In the genomic region with DNA sequence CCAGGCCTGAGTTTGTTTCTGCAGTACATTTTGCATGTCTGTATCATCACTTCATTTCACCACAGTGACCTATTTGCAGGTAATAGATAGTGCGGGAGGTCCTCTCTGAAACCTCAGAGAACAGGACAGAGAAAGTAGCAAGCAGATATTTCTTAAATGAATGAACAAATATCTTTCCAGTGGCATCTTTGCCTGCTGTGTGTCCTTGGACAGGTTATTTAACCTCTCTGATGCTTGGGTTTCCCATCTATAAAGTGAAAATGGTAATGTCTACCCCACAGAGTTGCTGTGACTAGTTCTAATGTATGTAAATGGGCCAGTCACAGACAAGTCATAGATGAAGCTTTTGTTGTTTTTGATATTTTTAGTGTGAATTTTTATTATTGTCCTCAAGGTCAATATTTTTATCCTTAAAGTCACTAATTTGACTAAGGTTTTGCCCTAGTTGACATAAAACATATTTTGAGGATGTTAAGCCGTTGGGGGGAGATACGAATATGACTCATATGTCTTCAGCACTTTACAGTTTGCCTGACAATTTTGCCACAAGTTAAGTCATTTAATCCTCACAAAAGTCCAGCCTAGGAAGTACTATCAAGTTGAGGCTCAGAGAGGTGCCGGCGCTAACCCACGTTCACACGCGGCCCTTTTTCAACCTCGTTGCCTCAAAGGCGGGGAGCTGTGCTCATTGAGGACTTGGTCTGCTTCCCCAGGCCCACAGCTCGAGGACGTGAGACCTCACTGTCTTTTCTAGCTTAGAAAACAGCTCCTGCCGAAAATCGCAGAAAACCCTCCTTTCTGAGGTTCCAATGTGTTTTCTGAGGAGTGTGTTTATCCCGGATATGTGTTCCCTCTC, we compare ENCODE assay signal across 23 cellular contexts.
DNase-seq lines count a peak whose midpoint lies in the region; ATAC-seq and TF ChIP-seq lines count a peak whose summit lies in the region.
"Had no signal": no experiment of that assay in that cellular context is flagged by ENCODE, and none has a peak within 500 bp of the region (broad histone marks: within the 10 kb centered on the region; RNA-seq: fewer than 3 reads in every experiment).

No MANE protein-coding gene starts in this region.

- H3K79me1 ChIP-seq in mesenchymal stem cell (replicated peaks; ENCODE audit: low read length, poor library complexity, severe bottlenecking), result no peaks in the 10 kb centered on the region

- H2BK15ac ChIP-seq in mesenchymal stem cell (ENCODE audit: low read depth, poor library complexity, severe bottlenecking), result peak overlapping the region; percentile 6

- peak overlapping the region in 1 of 2 experiments; percentile 6 for H3K4ac ChIP-seq in mesenchymal stem cell (ENCODE audit: low read depth in 1 of 2, low read length in 2 of 2)

- H3K27ac Mint-ChIP-seq in WTC11, result peak overlapping the region; percentile 98
- H3K27ac Mint-ChIP-seq: activated B cell treated with CpG ODN at 0.5 μM for 24 hours; activated CD4-positive, alpha-beta memory T cell treated with anti-CD3 and anti-CD28 coated beads, Interleukin-2, amount 10 ng/mL, durations not matched to agents 7 days and 5 days; CD8-positive, alpha-beta T cell; stimulated activated naive B cell treated with anti-CD40 and anti-IgM and Interleukin-4, amounts not matched to agents 10 μg/mL and 1 μg/mL and 100 μg/mL, for 72 hours; T-helper 1 cell treated with Interleukin-12 subunit alpha and Interleukin-12 subunit beta and Interleukin-4 antibody, amounts not matched to agents 30 μg/mL and 1 μg/mL, for 36 hours had no signal

- H3K23ac ChIP-seq in mesenchymal stem cell (ENCODE audit: low read length in 2 of 2), result no peak overlapping the region

- peak overlapping the region; percentile 64 for H3K4me3 Mint-ChIP-seq in WTC11
- H3K4me3 Mint-ChIP-seq: activated B cell treated with CpG ODN at 0.5 μM for 24 hours; activated CD4-positive, alpha-beta memory T cell treated with anti-CD3 and anti-CD28 coated beads, Interleukin-2, amount 10 ng/mL, durations not matched to agents 7 days and 5 days; CD8-positive, alpha-beta T cell; stimulated activated naive B cell treated with anti-CD40 and anti-IgM and Interleukin-4, amounts not matched to agents 10 μg/mL and 1 μg/mL and 100 μg/mL, for 72 hours; T-helper 1 cell treated with Interleukin-12 subunit alpha and Interleukin-12 subunit beta and Interleukin-4 antibody, amounts not matched to agents 30 μg/mL and 1 μg/mL, for 36 hours had no signal

- H3K36me3 ChIP-seq in HUES6 (ENCODE audit: control insufficient read depth, insufficient read depth, low read length), result no peaks in the 10 kb centered on the region
- no peaks in the 10 kb centered on the region for H3K36me3 ChIP-seq in mesenchymal stem cell (ENCODE audit: control insufficient read depth in 1 of 2, insufficient read depth in 2 of 2, low read depth in 1 of 2, low read length in 2 of 2)
- H3K36me3 ChIP-seq in PC-3 (ENCODE audit: low read depth, low read length), result no peaks in the 10 kb centered on the region
- H3K36me3 ChIP-seq: heart left ventricle, SJCRH30, thyroid gland had no signal

- no peak overlapping the region for H2BK120ac ChIP-seq in mesenchymal stem cell (ENCODE audit: low read depth, low read length)

- H2BK5ac ChIP-seq in mesenchymal stem cell (ENCODE audit: low read depth, low read length, poor library complexity, severe bottlenecking), result no peak overlapping the region

- H3K27me3 Mint-ChIP-seq in WTC11 (ENCODE audit: low read depth), result no peaks in the 10 kb centered on the region
- H3K27me3 Mint-ChIP-seq: activated B cell treated with CpG ODN at 0.5 μM for 24 hours; activated CD4-positive, alpha-beta memory T cell treated with anti-CD3 and anti-CD28 coated beads, Interleukin-2, amount 10 ng/mL, durations not matched to agents 7 days and 5 days; stimulated activated naive B cell treated with anti-CD40 and anti-IgM and Interleukin-4, amounts not matched to agents 10 μg/mL and 1 μg/mL and 100 μg/mL, for 72 hours had no signal

- H3F3A ChIP-seq in PC-3 (ENCODE audit: low read length, unreplicated experiment), result no peaks in the 10 kb centered on the region

- peak overlapping the region; percentile 64 for H4K8ac ChIP-seq in mesenchymal stem cell (ENCODE audit: low read length)

- H3K27ac ChIP-seq in HUES6 (ENCODE audit: low read depth, low read length) (peak overlapping the region; percentile 94; the same call in 1 of the 2 replicates), mesenchymal stem cell (ENCODE audit: low read length, poor library complexity, severe bottlenecking) (no peak overlapping the region), substantia nigra (ENCODE audit: low read depth, low read length, poor library complexity, severe bottlenecking) (no peak overlapping the region), PC-3 (ENCODE audit: low read length) (no peak overlapping the region)
- H3K27ac ChIP-seq: heart left ventricle, PC-9, SJCRH30, thyroid gland had no signal

- ATAC-seq in WTC11, result no peak
- no peak for ATAC-seq in PC-3
- ATAC-seq: CD8-positive, alpha-beta T cell; heart left ventricle; stimulated activated naive B cell treated with anti-CD40 and anti-IgM and Interleukin-4, amounts not matched to agents 10 μg/mL and 1 μg/mL and 100 μg/mL, for 72 hours had no signal

- H3K27me3 ChIP-seq in HUES6 (ENCODE audit: control insufficient read depth, insufficient read depth, low read length) (no peaks in the 10 kb centered on the region), mesenchymal stem cell (ENCODE audit: control insufficient read depth in 1 of 2, insufficient read depth in 1 of 2, low read length in 2 of 2) (no peaks in the 10 kb centered on the region), PC-3 (ENCODE audit: low read length) (no peaks in the 10 kb centered on the region)
- H3K27me3 ChIP-seq: SJCRH30, thyroid gland had no signal

- peak overlapping the region; percentile 13 to 65 for H3K18ac ChIP-seq in mesenchymal stem cell (ENCODE audit: low read depth in 1 of 2, low read length in 2 of 2)

- H4K20me1 ChIP-seq in PC-3 (ENCODE audit: low read length), result no peaks in the 10 kb centered on the region

- H2AK5ac ChIP-seq in mesenchymal stem cell (ENCODE audit: low read length, severe bottlenecking), result no peak overlapping the region

- DNase-seq in EH (ENCODE audit: low read depth), result peak; percentile 36
- no peak for DNase-seq in WTC11 (ENCODE audit: low spot score)
- DNase-seq in mesenchymal stem cell, result peak; percentile 32
- no peak for DNase-seq in NCI-H1105 (lab: John Stamatoyannopoulos, UW)
- DNase-seq in DMS79 treated with DMSO at 0.1 percent for 48 hours (lab: John Stamatoyannopoulos, UW), result no peak
- DNase-seq in substantia nigra (lab: John Stamatoyannopoulos, UW), result no peak
- DNase-seq in PC-3, result no peak
- DNase-seq: activated B cell treated with CpG ODN at 0.5 μM for 24 hours; activated CD4-positive, alpha-beta memory T cell treated with anti-CD3 and anti-CD28 coated beads, Interleukin-2, amount 10 ng/mL, durations not matched to agents 7 days and 5 days; activated naive CD4-positive, alpha-beta T cell treated with Interleukin-2 at 50 U/mL for 16 hours; activated T-cell treated with anti-CD3 and anti-CD28 coated beads, Interleukin-2, amount 50 U/mL, for 1 hour; anterior cingulate cortex; CD8-positive, alpha-beta T cell; DND-41; NCI-H1092 treated with DMSO at 0.1 percent for 48 hours; NCI-H526 treated with DMSO at 0.1 percent for 48 hours; PC-9; SJCRH30; stimulated activated naive B cell treated with anti-CD40 and anti-IgM and Interleukin-4, amounts not matched to agents 10 μg/mL and 1 μg/mL and 100 μg/mL, for 72 hours had no signal

- TF ChIP-seq CTCF in WTC11 (IDR thresholded peaks at IDR 0.05) (no peak), PC-3 (conservative IDR thresholded peaks at IDR 0.05; ENCODE audit: low read depth, low read length) (no peak)

- H3K4me1 Mint-ChIP-seq in WTC11, result peaks cover 74% of the 10 kb centered on the region
- H3K4me1 Mint-ChIP-seq: activated B cell treated with CpG ODN at 0.5 μM for 24 hours; activated CD4-positive, alpha-beta memory T cell treated with anti-CD3 and anti-CD28 coated beads, Interleukin-2, amount 10 ng/mL, durations not matched to agents 7 days and 5 days had no signal

- no peaks in the 10 kb centered on the region for H3K9me3 Mint-ChIP-seq in WTC11
- H3K9me3 Mint-ChIP-seq: activated B cell treated with CpG ODN at 0.5 μM for 24 hours; activated CD4-positive, alpha-beta memory T cell treated with anti-CD3 and anti-CD28 coated beads, Interleukin-2, amount 10 ng/mL, durations not matched to agents 7 days and 5 days; CD8-positive, alpha-beta T cell; stimulated activated naive B cell treated with anti-CD40 and anti-IgM and Interleukin-4, amounts not matched to agents 10 μg/mL and 1 μg/mL and 100 μg/mL, for 72 hours; T-helper 1 cell treated with Interleukin-12 subunit alpha and Interleukin-12 subunit beta and Interleukin-4 antibody, amounts not matched to agents 30 μg/mL and 1 μg/mL, for 36 hours had no signal

- POLR2A ChIA-PET in WTC11 (lab: Charles Lee), result interaction anchor here (1.2 to 1.3 kb wide), 3 partner anchors 27 to 94 kb away, joined by 3 to 5 read pairs (median 3); no protein-coding TSS in a partner anchor
- POLR2A ChIA-PET in PC-3 (lab: Charles Lee; ENCODE audit: unreplicated experiment), result no interaction called here

- peak overlapping the region in 1 of 2 experiments; percentile 73 for H3K14ac ChIP-seq in mesenchymal stem cell (ENCODE audit: low read length in 2 of 2)

- H2BK12ac ChIP-seq in mesenchymal stem cell (ENCODE audit: low read length in 2 of 2), result peak overlapping the region in 1 of 2 experiments; percentile 79

- 64% methylated on average over 14 of the region's 15 CpGs for WGBS in mesenchymal stem cell

- H3K79me2 ChIP-seq in PC-3 (ENCODE audit: low read length), result no peaks in the 10 kb centered on the region

- peak overlapping the region; percentile 47 for H3K4me3 ChIP-seq in HUES6 (ENCODE audit: low read depth, low read length)
- H3K4me3 ChIP-seq in mesenchymal stem cell (ENCODE audit: insufficient read depth in 1 of 2, low read depth in 1 of 2, low read length in 2 of 2), result no peak overlapping the region
- H3K4me3 ChIP-seq in PC-3 (ENCODE audit: low read length), result no peak overlapping the region
- H3K4me3 ChIP-seq: heart left ventricle, PC-9, SJCRH30, thyroid gland had no signal

- H3K9me3 ChIP-seq in HUES6 (ENCODE audit: control insufficient read depth, insufficient read depth, low read depth, low read length) (no peaks in the 10 kb centered on the region), mesenchymal stem cell (ENCODE audit: control insufficient read depth, low read length) (no peaks in the 10 kb centered on the region), PC-3 (ENCODE audit: low read length) (no peaks in the 10 kb centered on the region)
- H3K9me3 ChIP-seq: heart left ventricle, SJCRH30, thyroid gland had no signal

- CTCF ChIA-PET in WTC11 (lab: Charles Lee), result interaction anchor here (0.6 to 3.2 kb wide), 28 partner anchors 8 to 281 kb away, joined by 3 to 27 read pairs (median 4); partner anchors contain the start of genes MSX1, NSG1 and STX18
- CTCF ChIA-PET in PC-3 (lab: Charles Lee), result no interaction called here

- H3K4me1 ChIP-seq in HUES6 (ENCODE audit: control insufficient read depth, insufficient read depth, low read length) (peaks cover 70% of the 10 kb centered on the region), mesenchymal stem cell (ENCODE audit: control insufficient read depth, insufficient read depth, low read depth, low read length) (peaks cover 12% of the 10 kb centered on the region), PC-3 (ENCODE audit: insufficient read depth, low read length) (no peaks in the 10 kb centered on the region)
- H3K4me1 ChIP-seq: thyroid gland had no signal

- H3K9me2 ChIP-seq in PC-3 (replicated peaks; ENCODE audit: low read length), result no peaks in the 10 kb centered on the region

- H2AFZ ChIP-seq in mesenchymal stem cell (ENCODE audit: low read depth, low read length) (no peak overlapping the region), PC-3 (ENCODE audit: low read length) (no peak overlapping the region)
- H2AFZ ChIP-seq: PC-9 had no signal

- H3K4me2 ChIP-seq in mesenchymal stem cell (ENCODE audit: low read length, poor library complexity, severe bottlenecking) (peak overlapping the region; percentile 44), PC-3 (ENCODE audit: low read length) (no peak overlapping the region)
- H3K4me2 ChIP-seq: PC-9 had no signal

- H3K9ac ChIP-seq in HUES6 (ENCODE audit: low read length), result peak overlapping the region; percentile 82
- H3K9ac ChIP-seq in mesenchymal stem cell (ENCODE audit: low read length), result peak overlapping the region; percentile 76
- H3K9ac ChIP-seq in PC-3 (ENCODE audit: low read length), result no peak overlapping the region

- intact Hi-C loops in PC-3 (cut with micrococcal nuclease), result loop anchor here (10.0 kb wide), 1 partner anchor 124 kb away; the partner anchor contains the start of gene STX18

- H3K36me3 Mint-ChIP-seq in WTC11, result no peaks in the 10 kb centered on the region

- no peak overlapping the region for H4K91ac ChIP-seq in mesenchymal stem cell (ENCODE audit: low read length)

- BruUV-seq in PC-3 (replicated peaks; lab: Mats Ljungman, UMichigan), result no TSS peak

Comparison
In these comparisons a context has a peak if more than half of its experiments do, and no peak if none do; other contexts are left out.
1. DNase-seq: peak in EH (single experiment) and mesenchymal stem cell (single experiment); none in WTC11 (single experiment), NCI-H1105 (single experiment), DMS79 treated with DMSO at 0.1 percent for 48 hours (single experiment), substantia nigra (0 of 49) and PC-3 (single experiment).